3 cellular contexts compared by ENCODE assay signal in genomic region chr11:92976681-92977080, GRCh38.
"Had no signal": no experiment of that assay in that cellular context is flagged by ENCODE, and none has a peak within 500 bp of the region (broad histone marks: within the 10 kb centered on the region; RNA-seq: fewer than 3 reads in every experiment).

No MANE protein-coding gene starts in this region.

- DNase-seq: H9, HCEC 1CT, KG1 had no signal
